ENCODE assay signal across 19 cellular contexts in genomic region chr10:77380723-77381122, GRCh38.
A peak's percentile ranks its signal among the peaks of the same experiment; 100 is the strongest.
DNase-seq lines count a peak whose midpoint lies in the region; ATAC-seq, FAIRE-seq and TF ChIP-seq lines count a peak whose summit lies in the region.
"Had no signal": no experiment of that assay in that cellular context is flagged by ENCODE, and none has a peak within 500 bp of the region (broad histone marks: within the 10 kb centered on the region; RNA-seq: fewer than 3 reads in every experiment).

No MANE protein-coding gene starts in this region.

- intact Hi-C loops in HepG2 (cut with micrococcal nuclease; ENCODE audit: unreplicated experiment) (no loop called here), GM12878 (cut with micrococcal nuclease; ENCODE audit: unreplicated experiment) (no loop called here)

- peak overlapping the region; percentile 48 to 57 for H3K27ac ChIP-seq in liver (ENCODE audit: low read depth in 1 of 2, low read length in 2 of 2)
- no peak overlapping the region for H3K27ac ChIP-seq in HepG2 (ENCODE audit: extremely low read length, insufficient read depth, low read length)
- no peak overlapping the region for H3K27ac ChIP-seq in GM12878 (ENCODE audit: control insufficient read depth, insufficient read depth)
- H3K27ac ChIP-seq in muscle layer of colon (ENCODE audit: low read depth, low read length), result peak overlapping the region; percentile 19

- SMC1A ChIA-PET in GM12878 (lab: Charles Lee; ENCODE audit: uncharacterized antibody, unreplicated experiment), result interaction anchor here (1.0 to 1.9 kb wide), 4 partner anchors 59 to 330 kb away, joined by 3 to 8 read pairs (median 3); no protein-coding TSS in a partner anchor

- no peaks in the 10 kb centered on the region for H3K27me3 ChIP-seq in liver (ENCODE audit: control insufficient read depth in 4 of 4, insufficient read depth in 4 of 4, low read length in 3 of 4)
- no peaks in the 10 kb centered on the region for H3K27me3 ChIP-seq in HepG2 (ENCODE audit: control insufficient read depth in 1 of 2, insufficient read depth in 2 of 2, low read length in 2 of 2)
- H3K27me3 ChIP-seq in GM12878 (replicated peaks in 1 of 2; ENCODE audit: control insufficient read depth in 2 of 2, insufficient read depth in 2 of 2, low read length in 1 of 2), result no peaks in the 10 kb centered on the region
- H3K27me3 ChIP-seq in muscle layer of colon (ENCODE audit: control insufficient read depth in 1 of 2, insufficient read depth in 2 of 2, low read length in 2 of 2), result no peaks in the 10 kb centered on the region

- no peaks in the 10 kb centered on the region for H3K79me2 ChIP-seq in HepG2 (ENCODE audit: insufficient read depth, low read length)
- no peaks in the 10 kb centered on the region for H3K79me2 ChIP-seq in GM12878 (ENCODE audit: control insufficient read depth, insufficient read depth, low read length)

- H3K9ac ChIP-seq in liver (ENCODE audit: low read depth in 1 of 2, low read length in 2 of 2) (no peak overlapping the region), HepG2 (ENCODE audit: insufficient read depth, low read depth, low read length) (no peak overlapping the region), GM12878 (ENCODE audit: control insufficient read depth, insufficient read depth, low read length) (no peak overlapping the region), muscle layer of colon (ENCODE audit: low read length) (no peak overlapping the region)

- H4K20me1 ChIP-seq in HepG2 (ENCODE audit: insufficient read depth, low read length), result no peaks in the 10 kb centered on the region
- no peaks in the 10 kb centered on the region; the same call in 1 of the 2 replicates for H4K20me1 ChIP-seq in GM12878 (ENCODE audit: control insufficient read depth, insufficient read depth)

- BruUV-seq in HepG2 (replicated peaks; lab: Mats Ljungman, UMichigan) (no TSS peak), GM12878 (replicated peaks; lab: Mats Ljungman, UMichigan) (TSS peak; percentile 18)

- H3K9me3 ChIP-seq in liver (ENCODE audit: control insufficient read depth in 4 of 4, low read length in 3 of 4) (no peaks in the 10 kb centered on the region), HepG2 (ENCODE audit: low read length) (no peaks in the 10 kb centered on the region), GM12878 (replicated peaks; ENCODE audit: control insufficient read depth, insufficient read depth, low read length) (no peaks in the 10 kb centered on the region), muscle layer of colon (ENCODE audit: low read length) (no peaks in the 10 kb centered on the region)

- CTCF ChIA-PET in HepG2 (lab: Yijun Ruan, JAX; ENCODE audit: low intra/inter-chr PET ratio, low total read pairs), result no interaction called here
- CTCF ChIA-PET in GM12878 (lab: Yijun Ruan, JAX), result interaction anchor here (1.0 to 4.1 kb wide), 5 partner anchors 10 to 376 kb away, joined by 3 to 23 read pairs (median 4); no protein-coding TSS in a partner anchor

- no peak for TF ChIP-seq EP300 in HepG2 (IDR thresholded peaks at IDR 0.05; ENCODE audit: low read depth in 2 of 2, low read length in 2 of 2)
- no peak for TF ChIP-seq EP300 in HepG2 (CRISPR knock-in tag; IDR thresholded peaks at IDR 0.05; ENCODE audit: borderline replicate concordance)
- no peak for TF ChIP-seq EP300 in GM12878 (IDR thresholded peaks at IDR 0.05; ENCODE audit: borderline replicate concordance in 1 of 2, control insufficient read depth in 1 of 2, low read depth in 2 of 2, low read length in 2 of 2)

- H3K4me2 ChIP-seq in HepG2 (ENCODE audit: low read depth, low read length) (no peak overlapping the region), GM12878 (ENCODE audit: control insufficient read depth, insufficient read depth) (no peak overlapping the region)
- H3K4me2 ChIP-seq: GM23338 had no signal

- TF ChIP-seq POLR2A in HepG2 (IDR thresholded peaks at IDR 0.05; ENCODE audit: insufficient read depth in 1 of 2, low read depth in 2 of 2, low read length in 2 of 2) (no peak), GM12878 (IDR thresholded peaks at IDR 0.05; ENCODE audit: low read depth, low read length) (no peak)

- TF ChIP-seq RAD21 in liver (IDR thresholded peaks at IDR 0.05) (peak in 1 of 2 donors; percentile 48), HepG2 (CRISPR knock-in tag; IDR thresholded peaks at IDR 0.05) (no peak), GM12878 (IDR thresholded peaks at IDR 0.05; ENCODE audit: insufficient read depth, low read depth, low read length) (no peak)

- peaks cover 4 to 41% (median 30%) of the 10 kb centered on the region in 4 donors for H3K4me1 ChIP-seq in liver (ENCODE audit: control insufficient read depth in 4 of 4, insufficient read depth in 4 of 4, low read length in 3 of 4)
- no peaks in the 10 kb centered on the region for H3K4me1 ChIP-seq in HepG2 (ENCODE audit: insufficient read depth, low read length)
- no peaks in the 10 kb centered on the region for H3K4me1 ChIP-seq in GM12878 (ENCODE audit: control insufficient read depth, insufficient read depth, low read length)
- peaks cover 31% of the 10 kb centered on the region for H3K4me1 ChIP-seq in muscle layer of colon (ENCODE audit: insufficient read depth, low read length)

- DNase-seq in HepG2 (ENCODE audit: low spot score), result no peak
- no peak for DNase-seq in GM12878 (ENCODE audit: low read depth, low spot score)
- DNase-seq in inferior parietal cortex (ENCODE audit: extremely low spot score), result no peak
- DNase-seq in NCI-H2196 (lab: John Stamatoyannopoulos, UW; ENCODE audit: unreplicated experiment), result no peak
- DNase-seq: C1 segment of cervical spinal cord; Calu3; CD4-positive, alpha-beta memory T cell; COR-L47; DMS53; DMS79 treated with DMSO at 0.1 percent for 48 hours; GF-D8; H9 had no signal

- no peak for ATAC-seq in HepG2
- no peak for ATAC-seq in GM12878
- ATAC-seq in HG02610 (IDR thresholded peaks at IDR 0.05; ENCODE audit: unreplicated experiment), result no peak
- ATAC-seq: GM23338, HCT116 had no signal

- POLR2A ChIA-PET in HepG2 (lab: Yijun Ruan, JAX) (no interaction called here), GM12878 (lab: Charles Lee) (interaction anchor here (0.5 kb wide), 1 partner anchor 176 kb away, joined by 3 read pairs; no protein-coding TSS in a partner anchor)

- H3K4me3 ChIP-seq in liver (ENCODE audit: low read depth in 1 of 3, low read length in 3 of 3) (no peak overlapping the region), HepG2 (replicated peaks in 1 of 3; ENCODE audit: insufficient read depth in 1 of 3, low read depth in 2 of 3, low read length in 3 of 3) (no peak overlapping the region), GM12878 (no peak overlapping the region), muscle layer of colon (ENCODE audit: low read depth in 1 of 2, low read length in 2 of 2) (no peak overlapping the region)
- H3K4me3 ChIP-seq: GM23338 had no signal

- TF ChIP-seq CTCF in liver (IDR thresholded peaks at IDR 0.05; ENCODE audit: low read depth, low read length, missing input control) (no peak), HepG2 (CRISPR knock-in tag; IDR thresholded peaks at IDR 0.05) (no peak), GM12878 (IDR thresholded peaks at IDR 0.05 in 2 of 3, conservative IDR thresholded peaks at IDR 0.05 in 1 of 3; ENCODE audit: control insufficient read depth in 2 of 3, extremely low read depth in 1 of 3, insufficient read depth in 1 of 3, low read depth in 3 of 3, low read length in 3 of 3) (no peak)

- WGBS in liver, result 41% methylated on average over 1 of the region's 1 CpG
- WGBS in HepG2 (ENCODE audit: low lambda C conversion rate), result 0% methylated on average over 1 of the region's 1 CpG
- WGBS in GM12878 (ENCODE audit: insufficient coverage, insufficient replicate concordance, low lambda C conversion rate, missing lambda C conversion rate), result 24% methylated on average over 1 of the region's 1 CpG

- in situ Hi-C loops in HepG2 (cut with HindIII; ENCODE audit: extremely low pct_ligation_motif_present, low pct_unique_long_range_greater_than_20kb) (no loop called here), GM12878 (cut with MboI) (no loop called here)

- RAD21 ChIA-PET in GM12878 (lab: Charles Lee; ENCODE audit: unreplicated experiment), result interaction anchor here (0.8 to 1.0 kb wide), 2 partner anchors 48 to 215 kb away, joined by 3 read pairs; no protein-coding TSS in a partner anchor

- H3K36me3 ChIP-seq in liver (ENCODE audit: control insufficient read depth in 4 of 4, insufficient read depth in 3 of 4, low read depth in 1 of 4, low read length in 3 of 4) (no peaks in the 10 kb centered on the region), HepG2 (replicated peaks in 1 of 2; ENCODE audit: control insufficient read depth in 1 of 2, insufficient read depth in 2 of 2, low read length in 2 of 2) (no peaks in the 10 kb centered on the region), GM12878 (ENCODE audit: control insufficient read depth in 2 of 2, insufficient read depth in 2 of 2, low read length in 1 of 2) (no peaks in the 10 kb centered on the region), muscle layer of colon (ENCODE audit: insufficient read depth, low read length) (no peaks in the 10 kb centered on the region)

- H2AFZ ChIP-seq in HepG2 (ENCODE audit: low read length) (no peak overlapping the region), GM12878 (ENCODE audit: control insufficient read depth, low read depth, low read length) (no peak overlapping the region)
- H2AFZ ChIP-seq: GM23338 had no signal

- FAIRE-seq in HepG2 (lab: Jason Lieb, UNC) (no peak), GM12878 (lab: Jason Lieb, UNC) (no peak)
- FAIRE-seq: A204.1, GM12892 had no signal

TF ChIP-seq in HepG2, 621 proteins besides CTCF, POLR2A, EP300 and RAD21 (continues in another document):
- TF ChIP-seq SMC3 (IDR thresholded peaks at IDR 0.05; ENCODE audit: low read length) (no peak), ADNP (CRISPR knock-in tag; IDR thresholded peaks at IDR 0.05) (no peak)

TF ChIP-seq in GM12878, 131 proteins besides CTCF, POLR2A, EP300 and RAD21 (continues in another document):
- TF ChIP-seq SIX5 (IDR thresholded peaks at IDR 0.05; ENCODE audit: low read depth, low read length, severe bottlenecking) (no peak), NKRF (conservative IDR thresholded peaks at IDR 0.05) (no peak), BRCA1 (IDR thresholded peaks at IDR 0.05; ENCODE audit: low read depth, low read length) (no peak), ATF7 (IDR thresholded peaks at IDR 0.05; ENCODE audit: low read depth) (no peak), HDAC6 (IDR thresholded peaks at IDR 0.05; ENCODE audit: unreplicated experiment) (no peak)

Comparison
In these comparisons a context has a peak if more than half of its experiments do, and no peak if none do; other contexts are left out.
1. H3K27ac ChIP-seq: peak in liver (2 of 2) and muscle layer of colon (single experiment); none in HepG2 (single experiment) and GM12878 (single experiment).